ENCODE assay signal across 19 cellular contexts in genomic region chr3:64650096-64650622, GRCh38. TPM values are rescaled to one million over a fixed set of nuclear protein-coding genes. Genes with fewer than 3 reads are reported as not detected.
DNase-seq lines count a peak whose midpoint lies in the region; ATAC-seq and TF ChIP-seq lines count a peak whose summit lies in the region.
"Had no signal": no experiment of that assay in that cellular context is flagged by ENCODE, and none has a peak within 500 bp of the region (broad histone marks: within the 10 kb centered on the region; RNA-seq: fewer than 3 reads in every experiment).

No MANE protein-coding gene starts in this region.

- H3K36me3 Mint-ChIP-seq in GM23338 (ENCODE audit: low read depth): no peaks in the 10 kb centered on the region
- no peaks in the 10 kb centered on the region for H3K36me3 Mint-ChIP-seq in activated CD4-positive, alpha-beta memory T cell treated with anti-CD3 and anti-CD28 coated beads, Interleukin-2, amount 10 ng/mL, durations not matched to agents 7 days and 5 days (ENCODE audit: low read depth)
- H3K36me3 Mint-ChIP-seq: stimulated activated memory B cell treated with anti-CD40 and anti-IgM and Interleukin-4, amounts not matched to agents 10 μg/mL and 1 μg/mL and 100 μg/mL, for 72 hours had no signal

- H3K4me1 Mint-ChIP-seq in GM23338: peaks cover 18% of the 10 kb centered on the region
- H3K4me1 Mint-ChIP-seq in activated CD4-positive, alpha-beta memory T cell treated with anti-CD3 and anti-CD28 coated beads, Interleukin-2, amount 10 ng/mL, durations not matched to agents 7 days and 5 days: no peaks in the 10 kb centered on the region
- H3K4me1 Mint-ChIP-seq: stimulated activated memory B cell treated with anti-CD40 and anti-IgM and Interleukin-4, amounts not matched to agents 10 μg/mL and 1 μg/mL and 100 μg/mL, for 72 hours had no signal

- H3K27ac ChIP-seq in GM23338 (ENCODE audit: low read depth): no peak overlapping the region
- H3K27ac ChIP-seq in hepatocyte: peak overlapping the region; percentile 62
- H3K27ac ChIP-seq: right lobe of liver, SK-N-MC had no signal

- DNase-seq in GM23338 (ENCODE audit: low spot score): no peak
- peak; percentile 44 for DNase-seq in NCI-H69 (lab: John Stamatoyannopoulos, UW)
- peak; percentile 16 for DNase-seq in hepatocyte (ENCODE audit: low spot score)
- no peak for DNase-seq in sciatic nerve (ENCODE audit: low spot score)
- DNase-seq in omental fat pad (ENCODE audit: low spot score): no peak
- DNase-seq in activated CD4-positive, alpha-beta memory T cell treated with anti-CD3 and anti-CD28 coated beads, Interleukin-2, amount 10 ng/mL, durations not matched to agents 7 days and 5 days: no peak
- no peak for DNase-seq in H4 (ENCODE audit: low spot score)
- DNase-seq: activated CD4-positive, alpha-beta T cell treated with anti-CD3 and anti-CD28 coated beads, Interleukin-2, amount 50 U/mL, for 48 hours; cerebellar nuclear complex; DMS79; GOT3; hypothalamus; MV-4-11; OCI-M1; right lobe of liver had no signal

- H3K36me3 ChIP-seq in GM23338 (ENCODE audit: insufficient read depth): no peaks in the 10 kb centered on the region
- H3K36me3 ChIP-seq in hepatocyte (replicated peaks; ENCODE audit: insufficient read depth, low read depth): no peaks in the 10 kb centered on the region
- H3K36me3 ChIP-seq: right lobe of liver had no signal

- H3F3A ChIP-seq in GM23338 (replicated peaks; ENCODE audit: low read depth): no peaks in the 10 kb centered on the region

- no peak overlapping the region for H3K4me3 Mint-ChIP-seq in GM23338
- H3K4me3 Mint-ChIP-seq in activated CD4-positive, alpha-beta memory T cell treated with anti-CD3 and anti-CD28 coated beads, Interleukin-2, amount 10 ng/mL, durations not matched to agents 7 days and 5 days: no peak overlapping the region
- H3K4me3 Mint-ChIP-seq: stimulated activated memory B cell treated with anti-CD40 and anti-IgM and Interleukin-4, amounts not matched to agents 10 μg/mL and 1 μg/mL and 100 μg/mL, for 72 hours had no signal

- H3K27me3 ChIP-seq in GM23338 (ENCODE audit: insufficient read depth) (no peaks in the 10 kb centered on the region), hepatocyte (no peaks in the 10 kb centered on the region)
- H3K27me3 ChIP-seq: right lobe of liver had no signal

- WGBS in hepatocyte (ENCODE audit: low lambda C conversion rate, missing lambda C conversion rate): 63% methylated on average over 9 of the region's 9 CpGs

- no peaks in the 10 kb centered on the region for H3K9me3 ChIP-seq in hepatocyte (ENCODE audit: low read depth)
- H3K9me3 ChIP-seq: right lobe of liver had no signal

- H3K9me2 ChIP-seq in GM23338 (ENCODE audit: insufficient read depth) (no peaks in the 10 kb centered on the region), hepatocyte (replicated peaks; ENCODE audit: insufficient read depth) (no peaks in the 10 kb centered on the region)

- H3K4me2 ChIP-seq in GM23338: peak overlapping the region; percentile 34
- no peak overlapping the region for H3K4me2 ChIP-seq in hepatocyte

- H4K20me1 ChIP-seq in GM23338 (replicated peaks; ENCODE audit: insufficient read depth): no peaks in the 10 kb centered on the region
- no peaks in the 10 kb centered on the region for H4K20me1 ChIP-seq in hepatocyte (ENCODE audit: insufficient read depth, poor library complexity, severe bottlenecking)

- no peak for ATAC-seq in GM23338
- peak; percentile 15 for ATAC-seq in sciatic nerve
- ATAC-seq in omental fat pad (ENCODE audit: low FRiP score): no peak
- ATAC-seq in GM21825 (IDR thresholded peaks at IDR 0.05; ENCODE audit: unreplicated experiment): no peak
- ATAC-seq: esophagus mucosa; stimulated activated memory B cell treated with anti-CD40 and anti-IgM and Interleukin-4, amounts not matched to agents 10 μg/mL and 1 μg/mL and 100 μg/mL, for 72 hours had no signal

- CTCF ChIA-PET in activated CD4-positive, alpha-beta memory T cell treated with anti-CD3 and anti-CD28 coated beads, Interleukin-2, amount 10 ng/mL, durations not matched to agents 7 days and 5 days (lab: Charles Lee): no interaction called here

- H3K27ac Mint-ChIP-seq in GM23338: no peak overlapping the region
- no peak overlapping the region for H3K27ac Mint-ChIP-seq in activated CD4-positive, alpha-beta memory T cell treated with anti-CD3 and anti-CD28 coated beads, Interleukin-2, amount 10 ng/mL, durations not matched to agents 7 days and 5 days
- H3K27ac Mint-ChIP-seq: stimulated activated memory B cell treated with anti-CD40 and anti-IgM and Interleukin-4, amounts not matched to agents 10 μg/mL and 1 μg/mL and 100 μg/mL, for 72 hours had no signal

- H3K4me3 ChIP-seq in GM23338: no peak overlapping the region
- H3K4me3 ChIP-seq in hepatocyte: no peak overlapping the region
- H3K4me3 ChIP-seq: right lobe of liver, SK-N-MC had no signal

- no peak for TF ChIP-seq CTCF in GM23338 (conservative IDR thresholded peaks at IDR 0.05; ENCODE audit: low read depth in 2 of 2)
- TF ChIP-seq CTCF in hepatocyte (IDR thresholded peaks at IDR 0.05; ENCODE audit: poor library complexity): no peak
- TF ChIP-seq CTCF in omental fat pad (IDR thresholded peaks at IDR 0.05): no peak

- no peaks in the 10 kb centered on the region for H3K9me3 Mint-ChIP-seq in GM23338
- no peaks in the 10 kb centered on the region for H3K9me3 Mint-ChIP-seq in activated CD4-positive, alpha-beta memory T cell treated with anti-CD3 and anti-CD28 coated beads, Interleukin-2, amount 10 ng/mL, durations not matched to agents 7 days and 5 days
- H3K9me3 Mint-ChIP-seq: stimulated activated memory B cell treated with anti-CD40 and anti-IgM and Interleukin-4, amounts not matched to agents 10 μg/mL and 1 μg/mL and 100 μg/mL, for 72 hours had no signal

- H3K4me1 ChIP-seq in GM23338 (ENCODE audit: insufficient read depth) (peaks cover 12% of the 10 kb centered on the region; the same call in 1 of the 2 replicates), hepatocyte (ENCODE audit: insufficient read depth) (peaks cover 6% of the 10 kb centered on the region)
- H3K4me1 ChIP-seq: right lobe of liver had no signal

- H3K27me3 Mint-ChIP-seq in GM23338 (ENCODE audit: insufficient read depth, low read depth, poor library complexity): no peaks in the 10 kb centered on the region
- H3K27me3 Mint-ChIP-seq in activated CD4-positive, alpha-beta memory T cell treated with anti-CD3 and anti-CD28 coated beads, Interleukin-2, amount 10 ng/mL, durations not matched to agents 7 days and 5 days: no peaks in the 10 kb centered on the region
- H3K27me3 Mint-ChIP-seq: stimulated activated memory B cell treated with anti-CD40 and anti-IgM and Interleukin-4, amounts not matched to agents 10 μg/mL and 1 μg/mL and 100 μg/mL, for 72 hours had no signal

- intact Hi-C loops in sciatic nerve (cut with DNase I): no loop called here

- H3K79me2 ChIP-seq in GM23338 (replicated peaks; ENCODE audit: insufficient read depth): no peaks in the 10 kb centered on the region
- H3K79me2 ChIP-seq in hepatocyte: no peaks in the 10 kb centered on the region

- POLR2A ChIA-PET in activated CD4-positive, alpha-beta memory T cell treated with anti-CD3 and anti-CD28 coated beads, Interleukin-2, amount 10 ng/mL, durations not matched to agents 7 days and 5 days (lab: Charles Lee): no interaction called here

- H2AFZ ChIP-seq in GM23338 (peak overlapping the region; percentile 86; the same call in 1 of the 2 replicates), hepatocyte (no peak overlapping the region)

TF ChIP-seq in GM23338, 12 proteins besides CTCF, POLR2A, EP300 and RAD21 (continues in another document):
- TF ChIP-seq JUNB (IDR thresholded peaks at IDR 0.05; ENCODE audit: unreplicated experiment) (no peak), ZNF114 (CRISPR knock-in tag; IDR thresholded peaks at IDR 0.05) (no peak), STAT1 (IDR thresholded peaks at IDR 0.05; ENCODE audit: unreplicated experiment) (no peak), REST (IDR thresholded peaks at IDR 0.05; ENCODE audit: unreplicated experiment) (no peak), ZNF331 (CRISPR knock-in tag; IDR thresholded peaks at IDR 0.05; ENCODE audit: low read depth) (no peak), POLR2AphosphoS5 (IDR thresholded peaks at IDR 0.05; ENCODE audit: low read depth) (no peak), CREB1 (CRISPR knock-in tag; IDR thresholded peaks at IDR 0.05; ENCODE audit: low read depth) (no peak)

RNA-seq across cellular contexts. Expression of gene ADAMTS9, which starts 37.6 kb away (rescaled TPM):
- total RNA-seq in GM23338 (2014; rRNA removed; shearing (Covaris generic)): 0.31 and 0.54 TPM in 2 replicates
- polyA plus RNA-seq in GM23338 (2016; fragmentation: Nextera tagmentation; extraction: Ambion mirVana) (0.26 and 0.81 TPM in 2 replicates), hepatocyte (56.9 and 64.3 TPM in 2 replicates)
- total RNA-seq in hepatocyte (116 and 145 TPM in 2 replicates), sciatic nerve (185 TPM), omental fat pad (1,000 to 10,000 TPM in 1 of 4 donors, 100 to 1,000 TPM in 3; 136 to 1,116 (median 230) TPM)
- total RNA-seq in activated CD4-positive, alpha-beta memory T cell treated with anti-CD3 and anti-CD28 coated beads, Interleukin-2, amount 10 ng/mL, durations not matched to agents 7 days and 5 days: not detected
- total RNA-seq in H4 (2014; rRNA removed; shearing (Covaris generic)): 1.8 and 4.4 TPM in 2 replicates

Comparison
In these comparisons a context has a peak if more than half of its experiments do, and no peak if none do; other contexts are left out.
1. DNase-seq: peak in NCI-H69 (single experiment) and hepatocyte (single experiment); none in GM23338 (single experiment), sciatic nerve (single experiment), omental fat pad (single experiment), activated CD4-positive, alpha-beta memory T cell treated with anti-CD3 and anti-CD28 coated beads, Interleukin-2, amount 10 ng/mL, durations not matched to agents 7 days and 5 days (single experiment) and H4 (single experiment).
2. RNA of gene ADAMTS9, which starts 37.6 kb away (total RNA-seq): 136 to 1,116 TPM in omental fat pad, 185 TPM in sciatic nerve (single experiment) and 116 to 145 TPM in hepatocyte; 1.8 to 4.4 TPM in H4, 0.31 to 0.54 TPM in GM23338 and not detected in activated CD4-positive, alpha-beta memory T cell treated with anti-CD3 and anti-CD28 coated beads, Interleukin-2, amount 10 ng/mL, durations not matched to agents 7 days and 5 days; every median in the first group is over 10 times any median in the second.